In genomic region chr19:5046339-5047039, GRCh38 we compare ENCODE assay signal across 1 cellular context.
TF ChIP-seq lines count a peak whose summit lies in the region.

No MANE protein-coding gene starts in this region.

TF ChIP-seq in HepG2, 621 proteins besides CTCF, POLR2A, EP300 and RAD21 (continued from another document and continues in another):
- TF ChIP-seq HNF1B (CRISPR knock-in tag; IDR thresholded peaks at IDR 0.05) (0 out of 2 replicates have a peak, but pooled peaks have one; percentile 29), FOXP4 (CRISPR knock-in tag; IDR thresholded peaks at IDR 0.05) (0 out of 2 replicates have a peak, but pooled peaks have one; percentile 23), KDM4B (CRISPR knock-in tag; IDR thresholded peaks at IDR 0.05) (no peak), ZNF768 (CRISPR knock-in tag; IDR thresholded peaks at IDR 0.05) (no peak), ZNF224 (CRISPR knock-in tag; IDR thresholded peaks at IDR 0.05) (no peak), FOSL2 (CRISPR knock-in tag; IDR thresholded peaks at IDR 0.05) (peak; percentile 69), ZNF687 (CRISPR knock-in tag; IDR thresholded peaks at IDR 0.05) (peak; percentile 60), SMAD9 (CRISPR knock-in tag; IDR thresholded peaks at IDR 0.05) (no peak), ZNF773 (CRISPR knock-in tag; IDR thresholded peaks at IDR 0.05; ENCODE audit: borderline replicate concordance) (no peak), ZNF512 (CRISPR knock-in tag; IDR thresholded peaks at IDR 0.05) (no peak), PHF5A (CRISPR knock-in tag; IDR thresholded peaks at IDR 0.05; ENCODE audit: low read depth, unreplicated experiment) (no peak), SAP130 (CRISPR knock-in tag; IDR thresholded peaks at IDR 0.05; ENCODE audit: low read depth) (peak; percentile 69), PHF21A (CRISPR knock-in tag; IDR thresholded peaks at IDR 0.05) (peak; percentile 53; the same call in 1 of the 2 replicates), CREB3 (CRISPR knock-in tag; IDR thresholded peaks at IDR 0.05) (no peak), ZNF75D (CRISPR knock-in tag; IDR thresholded peaks at IDR 0.05; ENCODE audit: borderline replicate concordance) (no peak), ZFX (CRISPR knock-in tag; IDR thresholded peaks at IDR 0.05; ENCODE audit: low read depth) (0 out of 2 replicates have a peak, but pooled peaks have one; percentile 32), ZSCAN22 (CRISPR knock-in tag; IDR thresholded peaks at IDR 0.05) (no peak), HOXA3 (CRISPR knock-in tag; IDR thresholded peaks at IDR 0.05) (0 out of 2 replicates have a peak, but pooled peaks have one; percentile 30), SRSF4 (IDR thresholded peaks at IDR 0.05; ENCODE audit: low read depth, low read length, poor library complexity, severe bottlenecking) (no peak), ZNF501 (CRISPR knock-in tag; IDR thresholded peaks at IDR 0.05) (0 out of 2 replicates have a peak, but pooled peaks have one; percentile 25), TFAP4 (IDR thresholded peaks at IDR 0.05; ENCODE audit: borderline replicate concordance, low read depth) (peak; percentile 83; the same call in 1 of the 2 replicates), ZNF264 (CRISPR knock-in tag; IDR thresholded peaks at IDR 0.05) (0 out of 2 replicates have a peak, but pooled peaks have one; percentile 35), ZNF513 (CRISPR knock-in tag; conservative IDR thresholded peaks at IDR 0.05) (no peak), ZBTB20 (CRISPR knock-in tag; IDR thresholded peaks at IDR 0.05; ENCODE audit: borderline replicate concordance, low read depth) (no peak), ZNF337 (CRISPR knock-in tag; IDR thresholded peaks at IDR 0.05; ENCODE audit: borderline replicate concordance, low read depth) (no peak), TAF15 (IDR thresholded peaks at IDR 0.05; ENCODE audit: low read depth, low read length, poor library complexity, severe bottlenecking) (no peak), SOX5 (CRISPR knock-in tag; IDR thresholded peaks at IDR 0.05; ENCODE audit: borderline replicate concordance) (0 out of 2 replicates have a peak, but pooled peaks have one; percentile 34), ETS1 (CRISPR knock-in tag; IDR thresholded peaks at IDR 0.05) (no peak), NFIB (CRISPR knock-in tag; IDR thresholded peaks at IDR 0.05; ENCODE audit: borderline replicate concordance) (no peak), CEBPB (IDR thresholded peaks at IDR 0.05; ENCODE audit: borderline replicate concordance, low read depth, low read length) (no peak), REPIN1 (CRISPR knock-in tag; IDR thresholded peaks at IDR 0.05; ENCODE audit: borderline replicate concordance, low read depth) (no peak), ZSCAN21 (CRISPR knock-in tag; IDR thresholded peaks at IDR 0.05; ENCODE audit: borderline replicate concordance) (no peak), XBP1 (CRISPR knock-in tag; IDR thresholded peaks at IDR 0.05) (no peak), TERF1 (CRISPR knock-in tag; IDR thresholded peaks at IDR 0.05) (no peak), ZBTB49 (CRISPR knock-in tag; IDR thresholded peaks at IDR 0.05; ENCODE audit: borderline replicate concordance) (no peak), MYNN (CRISPR knock-in tag; IDR thresholded peaks at IDR 0.05; ENCODE audit: low read depth) (no peak), KLF12 (CRISPR knock-in tag; IDR thresholded peaks at IDR 0.05; ENCODE audit: borderline replicate concordance) (no peak), POGK (CRISPR knock-in tag; conservative IDR thresholded peaks at IDR 0.05) (no peak), FOXK1 (CRISPR knock-in tag; IDR thresholded peaks at IDR 0.05; ENCODE audit: borderline replicate concordance, low read depth) (no peak), ZNF569 (CRISPR knock-in tag; IDR thresholded peaks at IDR 0.05; ENCODE audit: borderline replicate concordance) (no peak)
